In genomic region chr9:90058364-90058763, GRCh38 we compare ENCODE assay signal across 25 cellular contexts.
"Had no signal": no experiment of that assay in that cellular context is flagged by ENCODE, and none has a peak within 500 bp of the region (broad histone marks: within the 10 kb centered on the region; RNA-seq: fewer than 3 reads in every experiment).

No MANE protein-coding gene starts in this region.

- H3K4me1 Mint-ChIP-seq: endodermal cell; naive thymus-derived CD4-positive, alpha-beta T cell; nephron progenitor cell; stimulated activated naive B cell treated with anti-CD40 and anti-IgM and Interleukin-4, amounts not matched to agents 10 μg/mL and 1 μg/mL and 100 μg/mL, for 72 hours had no signal

- DNase-seq: effector CD8-positive, alpha-beta T cell; endodermal cell; foreskin keratinocyte; glutamatergic neuron; heart right ventricle; hippocampal formation; left cardiac atrium; left lung; mesendoderm; midbrain; naive thymus-derived CD4-positive, alpha-beta T cell; nephron progenitor cell; right cardiac atrium; small intestine; stimulated activated CD4-positive, alpha-beta T cell treated with anti-CD3 and anti-CD28 coated beads, Interleukin-15, amount 100 ng/mL, for 24 hours; stimulated activated CD4-positive, alpha-beta T cell treated with anti-CD3 and anti-CD28 coated beads, Interleukin-2, amount 100 ng/mL, for 48 hours; stimulated activated naive B cell treated with anti-CD40 and anti-IgM and Interleukin-4, amounts not matched to agents 10 μg/mL and 1 μg/mL and 100 μg/mL, for 72 hours; upper lobe of left lung had no signal

- H3K9me3 ChIP-seq: gastroesophageal sphincter, heart right ventricle, left lung, prostate gland, thoracic aorta, tibial nerve, upper lobe of left lung had no signal

- H3K4me1 ChIP-seq: foreskin keratinocyte, left lung, prostate gland, tibial nerve, upper lobe of left lung had no signal

- H3K27me3 ChIP-seq: gastroesophageal sphincter, heart right ventricle, left lung, tibial nerve, upper lobe of left lung had no signal

- H3K4me3 ChIP-seq: gastroesophageal sphincter, heart right ventricle, left lung, prostate gland, thoracic aorta, tibial nerve, upper lobe of left lung had no signal

- H3K36me3 Mint-ChIP-seq: naive thymus-derived CD4-positive, alpha-beta T cell had no signal

- H3K36me3 ChIP-seq: gastroesophageal sphincter, heart right ventricle, left lung, prostate gland, thoracic aorta, tibial nerve, upper lobe of left lung had no signal

- H3K4me3 Mint-ChIP-seq: dendritic cell treated with granulocyte-macrophage colony-stimulating factor and Interleukin-4, amounts not matched to agents 40 ng/mL and 50 ng/mL, for 4 days; endodermal cell; naive thymus-derived CD4-positive, alpha-beta T cell; nephron progenitor cell; stimulated activated naive B cell treated with anti-CD40 and anti-IgM and Interleukin-4, amounts not matched to agents 10 μg/mL and 1 μg/mL and 100 μg/mL, for 72 hours; stimulated activated naive CD8-positive, alpha-beta T cell treated with anti-CD3 and anti-CD28 coated beads, Interleukin-15, Interleukin-2, amounts not matched to agents 100 ng/mL and 50 ng/mL, for 24 hours had no signal

- H3K27ac Mint-ChIP-seq: dendritic cell treated with granulocyte-macrophage colony-stimulating factor and Interleukin-4, amounts not matched to agents 40 ng/mL and 50 ng/mL, for 4 days; endodermal cell; naive thymus-derived CD4-positive, alpha-beta T cell; stimulated activated naive B cell treated with anti-CD40 and anti-IgM and Interleukin-4, amounts not matched to agents 10 μg/mL and 1 μg/mL and 100 μg/mL, for 72 hours; stimulated activated naive CD8-positive, alpha-beta T cell treated with anti-CD3 and anti-CD28 coated beads, Interleukin-15, Interleukin-2, amounts not matched to agents 100 ng/mL and 50 ng/mL, for 24 hours had no signal

- H3K27ac ChIP-seq: epithelial cell of prostate, foreskin keratinocyte, gastroesophageal sphincter, heart right ventricle, left lung, prostate gland, thoracic aorta, tibial nerve, upper lobe of left lung had no signal
